In genomic region chr6:169387809-169388383, GRCh38 we compare ENCODE assay signal across 15 cellular contexts.
A peak's percentile ranks its signal among the peaks of the same experiment; 100 is the strongest.
DNase-seq lines count a peak whose midpoint lies in the region; ATAC-seq and TF ChIP-seq lines count a peak whose summit lies in the region.
"Had no signal": no experiment of that assay in that cellular context is flagged by ENCODE, and none has a peak within 500 bp of the region (broad histone marks: within the 10 kb centered on the region; RNA-seq: fewer than 3 reads in every experiment).

No MANE protein-coding gene starts in this region.

- no peak overlapping the region for H2BK15ac ChIP-seq in IMR-90 (ENCODE audit: low read depth, low read length)

- no peaks in the 10 kb centered on the region for H3K79me1 ChIP-seq in IMR-90 (ENCODE audit: low read depth in 1 of 2, low read length in 2 of 2)

- H4K8ac ChIP-seq in IMR-90 (ENCODE audit: low read depth in 2 of 2, low read length in 2 of 2) = no peak overlapping the region

- no peak overlapping the region for H3K14ac ChIP-seq in IMR-90 (replicated peaks; ENCODE audit: low read depth, low read length)

- dilution Hi-C loops in IMR-90 (cut with HindIII; ENCODE audit: low sequenced_read_pairs, unreplicated experiment) = no loop called here

- H4K20me1 ChIP-seq in IMR-90 (ENCODE audit: insufficient read depth, low read length) = no peaks in the 10 kb centered on the region

- H3K9me3 Mint-ChIP-seq in activated CD4-positive, alpha-beta T cell treated with anti-CD3 and anti-CD28 coated beads for 36 hours (ENCODE audit: low read depth) = peaks cover 13% of the 10 kb centered on the region
- peaks cover 7% of the 10 kb centered on the region for H3K9me3 Mint-ChIP-seq in activated CD8-positive, alpha-beta T cell treated with anti-CD3 and anti-CD28 coated beads for 36 hours

- in situ Hi-C loops in IMR-90 (cut with MboI; ENCODE audit: low sequenced_read_pairs) = no loop called here

- H3K4me3 ChIP-seq in IMR-90 (ENCODE audit: insufficient read depth, low read depth, low read length) (no peak overlapping the region), coronary artery (no peak overlapping the region), lower lobe of right lung (peak overlapping the region; percentile 30), upper lobe of right lung (peak overlapping the region; percentile 39)
- H3K4me3 ChIP-seq: HAP-1 had no signal

- no peaks in the 10 kb centered on the region for H3K4me1 Mint-ChIP-seq in activated CD4-positive, alpha-beta T cell treated with anti-CD3 and anti-CD28 coated beads for 36 hours
- no peaks in the 10 kb centered on the region for H3K4me1 Mint-ChIP-seq in activated CD8-positive, alpha-beta T cell treated with anti-CD3 and anti-CD28 coated beads for 36 hours (ENCODE audit: low read depth)
- H3K4me1 Mint-ChIP-seq: CD14-positive monocyte had no signal

- intact Hi-C loops in IMR-90 (cut with micrococcal nuclease) (no loop called here), lower lobe of right lung (cut with DNase I) (no loop called here), upper lobe of right lung (cut with DNase I) (no loop called here)
- intact Hi-C loops in activated CD4-positive, alpha-beta T cell treated with anti-CD3 and anti-CD28 coated beads for 36 hours (cut with DNase I, micrococcal nuclease) = no loop called here
- intact Hi-C loops in activated CD8-positive, alpha-beta T cell treated with anti-CD3 and anti-CD28 coated beads for 36 hours (cut with micrococcal nuclease) = no loop called here

- H3K27me3 Mint-ChIP-seq in activated CD4-positive, alpha-beta T cell treated with anti-CD3 and anti-CD28 coated beads for 36 hours = peaks cover 4% of the 10 kb centered on the region
- H3K27me3 Mint-ChIP-seq in activated CD8-positive, alpha-beta T cell treated with anti-CD3 and anti-CD28 coated beads for 36 hours = peaks cover 6% of the 10 kb centered on the region

- H3K36me3 ChIP-seq in IMR-90 (ENCODE audit: control insufficient read depth, insufficient read depth, low read length) (no peaks in the 10 kb centered on the region), lower lobe of right lung (no peaks in the 10 kb centered on the region), upper lobe of right lung (no peaks in the 10 kb centered on the region)
- H3K36me3 ChIP-seq: HAP-1 had no signal

- H3K27me3 ChIP-seq in IMR-90 (ENCODE audit: control insufficient read depth, insufficient read depth, low read length) = no peaks in the 10 kb centered on the region
- no peaks in the 10 kb centered on the region for H3K27me3 ChIP-seq in lower lobe of right lung (ENCODE audit: low read depth)
- no peaks in the 10 kb centered on the region for H3K27me3 ChIP-seq in upper lobe of right lung

- H3K18ac ChIP-seq in IMR-90 (ENCODE audit: low read depth, low read length) = no peak overlapping the region

- no peak overlapping the region for H4K5ac ChIP-seq in IMR-90 (ENCODE audit: low read depth, low read length)

- 100% methylated on average over 2 of the region's 9 CpGs; no CpG with 5 or more reads in 1 of the 2 experiments for WGBS in IMR-90 (ENCODE audit: extremely low coverage in 2 of 2, insufficient read length in 1 of 2), 2 experiments

- H3K27ac ChIP-seq in IMR-90 (ENCODE audit: insufficient read depth, low read length) (no peak overlapping the region), coronary artery (peak overlapping the region in 1 of 2 donors; percentile 60), lower lobe of right lung (peak overlapping the region; percentile 21), upper lobe of right lung (peak overlapping the region; percentile 51)

- H2BK5ac ChIP-seq in IMR-90 (ENCODE audit: low read depth, low read length, poor library complexity, severe bottlenecking) = no peak overlapping the region

- no peak overlapping the region; the same call in 1 of the 2 replicates for H2AK5ac ChIP-seq in IMR-90 (ENCODE audit: low read depth, low read length)

- no peak overlapping the region for H3K23ac ChIP-seq in IMR-90 (ENCODE audit: low read depth, low read length)

- H2BK120ac ChIP-seq in IMR-90 (ENCODE audit: low read depth, low read length) = no peak overlapping the region

- TF ChIP-seq RAD21 in IMR-90 (IDR thresholded peaks at IDR 0.05; ENCODE audit: low read length) = no peak

- CTCF ChIA-PET in IMR-90 (lab: Yijun Ruan, JAX) = no interaction called here
- CTCF ChIA-PET in activated CD4-positive, alpha-beta T cell treated with anti-CD3 and anti-CD28 coated beads for 36 hours (lab: Charles Lee) = no interaction called here
- CTCF ChIA-PET in activated CD8-positive, alpha-beta T cell treated with anti-CD3 and anti-CD28 coated beads for 36 hours (lab: Charles Lee) = no interaction called here

- H3K9me3 ChIP-seq in IMR-90 (ENCODE audit: control insufficient read depth, insufficient read depth, low read length) = no peaks in the 10 kb centered on the region; the same call in 1 of the 2 replicates
- H3K9me3 ChIP-seq in lower lobe of right lung = no peaks in the 10 kb centered on the region
- no peaks in the 10 kb centered on the region for H3K9me3 ChIP-seq in upper lobe of right lung
- H3K9me3 ChIP-seq: HAP-1 had no signal

- H3K56ac ChIP-seq in IMR-90 (ENCODE audit: extremely low read depth, insufficient read depth, low read length) = no peak overlapping the region

- H3K4me2 ChIP-seq in IMR-90 (ENCODE audit: low read depth, low read length) = no peak overlapping the region

- POLR2A ChIA-PET in IMR-90 (lab: Charles Lee; ENCODE audit: unreplicated experiment) = no interaction called here
- POLR2A ChIA-PET in activated CD4-positive, alpha-beta T cell treated with anti-CD3 and anti-CD28 coated beads for 36 hours (lab: Charles Lee) = no interaction called here
- POLR2A ChIA-PET in activated CD8-positive, alpha-beta T cell treated with anti-CD3 and anti-CD28 coated beads for 36 hours (lab: Charles Lee) = no interaction called here

- no TSS peak for BruUV-seq in IMR-90 (replicated peaks; lab: Mats Ljungman, UMichigan)

- DNase-seq in IMR-90 (no peak), coronary artery (ENCODE audit: low spot score) (peak; percentile 35), lower lobe of right lung (no peak), upper lobe of right lung (no peak)
- no peak for DNase-seq in activated CD4-positive, alpha-beta T cell treated with anti-CD3 and anti-CD28 coated beads for 36 hours
- DNase-seq in activated CD8-positive, alpha-beta T cell treated with anti-CD3 and anti-CD28 coated beads for 36 hours = no peak
- DNase-seq: CD8-positive, alpha-beta T cell; COR-L47; DMS153; DMS79 treated with DMSO at 0.1 percent for 48 hours; EL; GOT3 had no signal

- H3K4me3 Mint-ChIP-seq in activated CD4-positive, alpha-beta T cell treated with anti-CD3 and anti-CD28 coated beads for 36 hours = no peak overlapping the region
- H3K4me3 Mint-ChIP-seq in activated CD8-positive, alpha-beta T cell treated with anti-CD3 and anti-CD28 coated beads for 36 hours = no peak overlapping the region
- H3K4me3 Mint-ChIP-seq: CD14-positive monocyte; CD8-positive, alpha-beta T cell had no signal

- ATAC-seq in IMR-90 (ENCODE audit: low read depth) (no peak), lower lobe of right lung (no peak), upper lobe of right lung (no peak), HG03045 (IDR thresholded peaks at IDR 0.05; ENCODE audit: unreplicated experiment) (no peak)
- no peak for ATAC-seq in activated CD4-positive, alpha-beta T cell treated with anti-CD3 and anti-CD28 coated beads for 36 hours
- ATAC-seq in activated CD8-positive, alpha-beta T cell treated with anti-CD3 and anti-CD28 coated beads for 36 hours = no peak
- ATAC-seq: CD8-positive, alpha-beta T cell had no signal

- H4K91ac ChIP-seq in IMR-90 (ENCODE audit: insufficient read depth, low read depth, low read length) = no peak overlapping the region

- H3K9me1 ChIP-seq in IMR-90 (ENCODE audit: insufficient read depth, low read length) = peaks cover 6% of the 10 kb centered on the region; the same call in 1 of the 2 replicates

- H3K9ac ChIP-seq in IMR-90 (ENCODE audit: low read depth, low read length) = no peak overlapping the region

- no peak overlapping the region for H3K4ac ChIP-seq in IMR-90 (ENCODE audit: low read depth, low read length)

- H3K27ac Mint-ChIP-seq in activated CD4-positive, alpha-beta T cell treated with anti-CD3 and anti-CD28 coated beads for 36 hours = no peak overlapping the region
- H3K27ac Mint-ChIP-seq in activated CD8-positive, alpha-beta T cell treated with anti-CD3 and anti-CD28 coated beads for 36 hours = no peak overlapping the region
- H3K27ac Mint-ChIP-seq: CD14-positive monocyte; CD8-positive, alpha-beta T cell had no signal

- no peak overlapping the region for H2BK20ac ChIP-seq in IMR-90 (ENCODE audit: low read depth, low read length)

- no peak for TF ChIP-seq CTCF in IMR-90 (conservative IDR thresholded peaks at IDR 0.05; ENCODE audit: low read depth, low read length)
- TF ChIP-seq CTCF in coronary artery (IDR thresholded peaks at IDR 0.05) = no peak
- TF ChIP-seq CTCF in lower lobe of right lung (IDR thresholded peaks at IDR 0.05) = no peak
- TF ChIP-seq CTCF in upper lobe of right lung (IDR thresholded peaks at IDR 0.05) = no peak
- TF ChIP-seq CTCF in activated CD8-positive, alpha-beta T cell treated with anti-CD3 and anti-CD28 coated beads for 36 hours (IDR thresholded peaks at IDR 0.05) = no peak

- peak overlapping the region; percentile 24 for H2AK9ac ChIP-seq in IMR-90 (replicated peaks; ENCODE audit: low read depth, low read length, poor library complexity)

- H2AFZ ChIP-seq in IMR-90 (replicated peaks; ENCODE audit: low read length, poor library complexity) = peak overlapping the region; percentile 51

- H3K36me3 Mint-ChIP-seq in activated CD4-positive, alpha-beta T cell treated with anti-CD3 and anti-CD28 coated beads for 36 hours (ENCODE audit: low read depth) = no peaks in the 10 kb centered on the region
- no peaks in the 10 kb centered on the region for H3K36me3 Mint-ChIP-seq in activated CD8-positive, alpha-beta T cell treated with anti-CD3 and anti-CD28 coated beads for 36 hours (ENCODE audit: low read depth)
- H3K36me3 Mint-ChIP-seq: CD14-positive monocyte; CD8-positive, alpha-beta T cell had no signal

- no peak for TF ChIP-seq POLR2A in IMR-90 (IDR thresholded peaks at IDR 0.05; ENCODE audit: low read depth, low read length)

- peaks cover 2% of the 10 kb centered on the region; the same call in 1 of the 2 replicates for H3K4me1 ChIP-seq in IMR-90 (ENCODE audit: control insufficient read depth, insufficient read depth, low read length)
- H3K4me1 ChIP-seq in lower lobe of right lung = no peaks in the 10 kb centered on the region
- H3K4me1 ChIP-seq in upper lobe of right lung = no peaks in the 10 kb centered on the region
- H3K4me1 ChIP-seq: HAP-1 had no signal

TF ChIP-seq in IMR-90, 13 proteins besides CTCF, POLR2A, EP300 and RAD21 (continues in another document):
- TF ChIP-seq USF2 (IDR thresholded peaks at IDR 0.05; ENCODE audit: low read depth, low read length) (no peak), MAZ (IDR thresholded peaks at IDR 0.05; ENCODE audit: borderline replicate concordance, low read depth, low read length) (no peak), CEBPB (IDR thresholded peaks at IDR 0.05; ENCODE audit: low read depth, low read length) (no peak)

Comparison
In these comparisons a context has a peak if more than half of its experiments do, and no peak if none do; other contexts are left out.
1. H3K4me3 ChIP-seq: peak in lower lobe of right lung (single experiment) and upper lobe of right lung (single experiment); none in IMR-90 (single experiment) and coronary artery (single experiment).